ENCODE assay signal across 10 cellular contexts in genomic region chr2:207619764-207620203, GRCh38. TPM values are rescaled to one million over a fixed set of nuclear protein-coding genes. Genes with fewer than 3 reads are reported as not detected.
A peak's percentile ranks its signal among the peaks of the same experiment; 100 is the strongest.
DNase-seq lines count a peak whose midpoint lies in the region; ATAC-seq and TF ChIP-seq lines count a peak whose summit lies in the region.
"Had no signal": no experiment of that assay in that cellular context is flagged by ENCODE, and none has a peak within 500 bp of the region (broad histone marks: within the 10 kb centered on the region; RNA-seq: fewer than 3 reads in every experiment).

No MANE protein-coding gene starts in this region.

- no peaks in the 10 kb centered on the region for H3K9me3 ChIP-seq in CD8-positive, alpha-beta T cell (ENCODE audit: low read length)
- H3K9me3 ChIP-seq: SJSA1 had no signal

- H3K4me1 ChIP-seq in CD8-positive, alpha-beta T cell (ENCODE audit: insufficient read depth, low read length), result peaks cover 18% of the 10 kb centered on the region

- TF ChIP-seq CTCF in CD8-positive, alpha-beta T cell (IDR thresholded peaks at IDR 0.05), result no peak

- H3K36me3 ChIP-seq in CD8-positive, alpha-beta T cell (ENCODE audit: insufficient read depth, low read length), result peaks cover 33% of the 10 kb centered on the region

- peaks cover 69% of the 10 kb centered on the region for H3K36me3 Mint-ChIP-seq in CD8-positive, alpha-beta T cell
- H3K36me3 Mint-ChIP-seq in activated naive CD4-positive, alpha-beta T cell treated with anti-CD3 and anti-CD28 coated beads, Interleukin-2, amount 50 U/mL, for 72 hours, result peaks cover 31 to 58% of the 10 kb centered on the region in 2 donors

- POLR2A ChIA-PET in CD8-positive, alpha-beta T cell (lab: Charles Lee), result no interaction called here

- H3K9me3 Mint-ChIP-seq in CD8-positive, alpha-beta T cell, result no peaks in the 10 kb centered on the region
- no peaks in the 10 kb centered on the region for H3K9me3 Mint-ChIP-seq in activated naive CD4-positive, alpha-beta T cell treated with anti-CD3 and anti-CD28 coated beads, Interleukin-2, amount 50 U/mL, for 72 hours

- peak overlapping the region; percentile 12 for H3K4me3 Mint-ChIP-seq in CD8-positive, alpha-beta T cell

- H3K4me1 Mint-ChIP-seq in CD8-positive, alpha-beta T cell (ENCODE audit: low read depth), result peaks cover 58% of the 10 kb centered on the region

- H3K27me3 Mint-ChIP-seq in CD8-positive, alpha-beta T cell (ENCODE audit: low read depth), result no peaks in the 10 kb centered on the region

- no peak overlapping the region for H3K4me3 ChIP-seq in CD8-positive, alpha-beta T cell (ENCODE audit: low read depth, low read length)
- H3K4me3 ChIP-seq: SJSA1 had no signal

- CTCF ChIA-PET in CD8-positive, alpha-beta T cell (lab: Charles Lee), result interaction anchor here (1.0 kb wide), 1 partner anchor 110 kb away, joined by 3 read pairs; no protein-coding TSS in a partner anchor

- H3K27me3 ChIP-seq in CD8-positive, alpha-beta T cell (ENCODE audit: insufficient read depth, low read length), result no peaks in the 10 kb centered on the region
- H3K27me3 ChIP-seq: SJSA1 had no signal

- DNase-seq in CD8-positive, alpha-beta T cell, result no peak
- no peak for DNase-seq in activated naive CD4-positive, alpha-beta T cell treated with anti-CD3 and anti-CD28 coated beads, Interleukin-2, amount 50 U/mL, for 72 hours (ENCODE audit: low spot score in 2 of 2)
- DNase-seq in SHP77 (lab: John Stamatoyannopoulos, UW) (no peak), anterior cingulate cortex (lab: John Stamatoyannopoulos, UW) (no peak), NCI-H82 treated with DMSO at 0.1 percent for 48 hours (lab: John Stamatoyannopoulos, UW; ENCODE audit: unreplicated experiment) (no peak)
- DNase-seq: DMS153 had no signal

- peak overlapping the region; percentile 53 for H3K27ac Mint-ChIP-seq in CD8-positive, alpha-beta T cell
- H3K27ac Mint-ChIP-seq in activated naive CD4-positive, alpha-beta T cell treated with anti-CD3 and anti-CD28 coated beads, Interleukin-2, amount 50 U/mL, for 72 hours, result peak overlapping the region; percentile 15 to 75

- intact Hi-C loops in CD8-positive, alpha-beta T cell (cut with DNase I, micrococcal nuclease), result loop anchor here (5.0 to 10.0 kb wide), 5 partner anchors 42 to 1535 kb away; partner anchors contain the start of genes FASTKD2 (in 1 of the 2), INO80D (in 1 of the 2), KLF7 (in 1 of the 2) and MDH1B (in 1 of the 2)

- peak; percentile 28 for ATAC-seq in CD8-positive, alpha-beta T cell
- peak; percentile 38 for ATAC-seq in GM21423 (IDR thresholded peaks at IDR 0.05; ENCODE audit: unreplicated experiment)
- peak; percentile 43 for ATAC-seq in HG03558 (IDR thresholded peaks at IDR 0.05; ENCODE audit: extremely low read depth, unreplicated experiment)
- no peak for ATAC-seq in activated naive CD4-positive, alpha-beta T cell treated with anti-CD3 and anti-CD28 coated beads, Interleukin-2, amount 50 U/mL, for 72 hours
- no peak for ATAC-seq in GM19324 (IDR thresholded peaks at IDR 0.05; ENCODE audit: low FRiP score, unreplicated experiment)

- no peak overlapping the region for H3K27ac ChIP-seq in CD8-positive, alpha-beta T cell (ENCODE audit: low read depth, low read length)
- H3K27ac ChIP-seq: SJSA1 had no signal

RNA-seq across cellular contexts. Expression of gene METTL21A, which starts 5.4 kb away (rescaled TPM):
- total RNA-seq in CD8-positive, alpha-beta T cell, result 10 to 100 TPM; 12.3 to 12.4 TPM
- 10 to 100 TPM; 18.1 to 27.1 TPM for total RNA-seq in activated naive CD4-positive, alpha-beta T cell treated with anti-CD3 and anti-CD28 coated beads, Interleukin-2, amount 50 U/mL, for 72 hours

Comparison
In these comparisons a context has a peak if more than half of its experiments do, and no peak if none do; other contexts are left out.
1. ATAC-seq: peak in CD8-positive, alpha-beta T cell (single experiment), GM21423 (single experiment) and HG03558 (single experiment); none in activated naive CD4-positive, alpha-beta T cell treated with anti-CD3 and anti-CD28 coated beads, Interleukin-2, amount 50 U/mL, for 72 hours (0 of 2) and GM19324 (single experiment).